In genomic region chr10:119270893-119271361, GRCh38 we compare ENCODE assay signal across 8 cellular contexts.
DNase-seq lines count a peak whose midpoint lies in the region; ATAC-seq and TF ChIP-seq lines count a peak whose summit lies in the region.

No MANE protein-coding gene starts in this region.

- CTCF ChIA-PET in PC-3 (lab: Charles Lee): interaction anchor here (0.6 to 1.7 kb wide), 9 partner anchors 17 to 149 kb away, joined by 3 to 8 read pairs (median 5); no protein-coding TSS in a partner anchor

- peak overlapping the region; percentile 55 for H2AFZ ChIP-seq in PC-3 (ENCODE audit: low read length)

- H3K79me2 ChIP-seq in PC-3 (ENCODE audit: low read length): no peaks in the 10 kb centered on the region

- POLR2A ChIA-PET in PC-3 (lab: Charles Lee; ENCODE audit: unreplicated experiment): interaction anchor here (0.5 to 0.9 kb wide), 3 partner anchors 17 to 364 kb away, joined by 5 to 9 read pairs (median 5); no protein-coding TSS in a partner anchor

- intact Hi-C loops in PC-3 (cut with micrococcal nuclease): loop anchor here (1.0 kb wide), 2 partner anchors 18 to 62 kb away; no protein-coding TSS in a partner anchor

- no peaks in the 10 kb centered on the region for H3K36me3 ChIP-seq in PC-3 (ENCODE audit: low read depth, low read length)

- TF ChIP-seq CTCF in PC-3 (conservative IDR thresholded peaks at IDR 0.05; ENCODE audit: low read depth, low read length): no peak

- no peaks in the 10 kb centered on the region for H3K9me2 ChIP-seq in PC-3 (replicated peaks; ENCODE audit: low read length)

- peaks cover 22% of the 10 kb centered on the region for H3K4me1 ChIP-seq in PC-3 (ENCODE audit: insufficient read depth, low read length)

- H3F3A ChIP-seq in PC-3 (ENCODE audit: low read length, unreplicated experiment): no peaks in the 10 kb centered on the region

- peak overlapping the region; percentile 84 for H3K27ac ChIP-seq in PC-3 (ENCODE audit: low read length)

- H3K4me2 ChIP-seq in PC-3 (ENCODE audit: low read length): peak overlapping the region; percentile 70

- no peaks in the 10 kb centered on the region for H4K20me1 ChIP-seq in PC-3 (ENCODE audit: low read length)

- peak overlapping the region; percentile 39 for H3K9ac ChIP-seq in PC-3 (ENCODE audit: low read length)

- H3K27me3 ChIP-seq in PC-3 (ENCODE audit: low read length): no peaks in the 10 kb centered on the region

- DNase-seq in DMS53 treated with DMSO at 0.1 percent for 48 hours (lab: John Stamatoyannopoulos, UW; ENCODE audit: unreplicated experiment) (peak; percentile 79), PC-3 (peak; percentile 50), islet precursor cell (peak; percentile 58), superior temporal gyrus (ENCODE audit: extremely low spot score) (no peak), medulla oblongata (ENCODE audit: extremely low spot score) (no peak)
- peak; percentile 23 for DNase-seq in activated naive CD4-positive, alpha-beta T cell treated with anti-CD3 and anti-CD28 coated beads, Interleukin-2, amount 50 U/mL, for 16 hours
- peak; percentile 24 to 40 for DNase-seq in stimulated activated CD8-positive, alpha-beta memory T cell treated with anti-CD3 and anti-CD28 coated beads, Interleukin-7, amount 100 ng/mL, for 1 hour (ENCODE audit: low read depth in 2 of 2)

- no peaks in the 10 kb centered on the region for H3K9me3 ChIP-seq in PC-3 (ENCODE audit: low read length)

- peak overlapping the region; percentile 45; the same call in 1 of the 2 replicates for H3K4me3 ChIP-seq in PC-3 (ENCODE audit: low read length)

- no TSS peak for BruUV-seq in PC-3 (replicated peaks; lab: Mats Ljungman, UMichigan)

- ATAC-seq in GM21737 (IDR thresholded peaks at IDR 0.05; ENCODE audit: unreplicated experiment): peak; percentile 54
- ATAC-seq in PC-3: peak; percentile 85

Comparison
In these comparisons a context has a peak if more than half of its experiments do, and no peak if none do; other contexts are left out.
1. DNase-seq: peak in DMS53 treated with DMSO at 0.1 percent for 48 hours (single experiment), PC-3 (single experiment), activated naive CD4-positive, alpha-beta T cell treated with anti-CD3 and anti-CD28 coated beads, Interleukin-2, amount 50 U/mL, for 16 hours (single experiment), islet precursor cell (single experiment) and stimulated activated CD8-positive, alpha-beta memory T cell treated with anti-CD3 and anti-CD28 coated beads, Interleukin-7, amount 100 ng/mL, for 1 hour (2 of 2); none in superior temporal gyrus (single experiment) and medulla oblongata (single experiment).